In genomic region chr22:43206515-43207161, GRCh38 we compare ENCODE assay signal across 13 cellular contexts.
"Had no signal": no experiment of that assay in that cellular context is flagged by ENCODE, and none has a peak within 500 bp of the region (broad histone marks: within the 10 kb centered on the region; RNA-seq: fewer than 3 reads in every experiment).

No MANE protein-coding gene starts in this region.

- H3K36me3 ChIP-seq: sigmoid colon, upper lobe of right lung had no signal

- H3K4me1 ChIP-seq: sigmoid colon, upper lobe of right lung had no signal

- H3K27ac ChIP-seq: sigmoid colon, testis, upper lobe of right lung had no signal

- ATAC-seq: upper lobe of right lung had no signal

- H3K27ac Mint-ChIP-seq: brain; dendritic cell treated with granulocyte-macrophage colony-stimulating factor and Interleukin-4, amounts not matched to agents 40 ng/mL and 50 ng/mL, for 4 days; endodermal cell; stimulated activated naive CD8-positive, alpha-beta T cell treated with anti-CD3 and anti-CD28 coated beads, Interleukin-15, Interleukin-2, amounts not matched to agents 100 ng/mL and 50 ng/mL, for 24 hours had no signal

- H3K9me3 ChIP-seq: sigmoid colon, testis, upper lobe of right lung had no signal

- H3K36me3 Mint-ChIP-seq: naive B cell had no signal

- DNase-seq: activated CD4-positive, CD25-positive, alpha-beta regulatory T cell treated with anti-CD3 and anti-CD28 coated beads, Interleukin-2, amount 50 U/mL, for 72 hours; activated naive CD4-positive, alpha-beta T cell treated with anti-CD3 and anti-CD28 coated beads, Interleukin-2, amount 50 U/mL, for 16 hours; amniotic stem cell; endodermal cell; hippocampal formation; naive B cell; sigmoid colon; testis; upper lobe of right lung had no signal

- H3K4me3 Mint-ChIP-seq: brain; dendritic cell treated with granulocyte-macrophage colony-stimulating factor and Interleukin-4, amounts not matched to agents 40 ng/mL and 50 ng/mL, for 4 days; endodermal cell; stimulated activated naive CD8-positive, alpha-beta T cell treated with anti-CD3 and anti-CD28 coated beads, Interleukin-15, Interleukin-2, amounts not matched to agents 100 ng/mL and 50 ng/mL, for 24 hours had no signal

- H3K9me3 Mint-ChIP-seq: activated T-helper 2 cell treated with anti-CD3 and anti-CD28 coated beads, Interferon-gamma antibody, Interleukin-2, Interleukin-4, amounts not matched to agents 10 μg/mL and 5 μg/mL and 100 μg/mL, durations not matched to agents 14 hours and 24 hours and 36 hours; brain; dendritic cell treated with granulocyte-macrophage colony-stimulating factor and Interleukin-4, amounts not matched to agents 40 ng/mL and 50 ng/mL, for 4 days; endodermal cell; naive B cell; stimulated activated naive CD8-positive, alpha-beta T cell treated with anti-CD3 and anti-CD28 coated beads, Interleukin-15, Interleukin-2, amounts not matched to agents 100 ng/mL and 50 ng/mL, for 24 hours had no signal

- H3K27me3 Mint-ChIP-seq: stimulated activated naive CD8-positive, alpha-beta T cell treated with anti-CD3 and anti-CD28 coated beads, Interleukin-15, Interleukin-2, amounts not matched to agents 100 ng/mL and 50 ng/mL, for 24 hours had no signal

- H3K4me1 Mint-ChIP-seq: brain had no signal

- H3K4me3 ChIP-seq: sigmoid colon, testis, upper lobe of right lung had no signal

- H3K27me3 ChIP-seq: testis, upper lobe of right lung had no signal
